ENCODE assay signal across 19 cellular contexts in genomic region chr6:28407401-28407800, GRCh38.
"Had no signal": no experiment of that assay in that cellular context is flagged by ENCODE, and none has a peak within 500 bp of the region (broad histone marks: within the 10 kb centered on the region; RNA-seq: fewer than 3 reads in every experiment).

No MANE protein-coding gene starts in this region.

- ATAC-seq: effector memory CD8-positive, alpha-beta T cell; gastrocnemius medialis; heart right ventricle; left lobe of liver; naive thymus-derived CD4-positive, alpha-beta T cell; sciatic nerve had no signal

- H3K9me3 Mint-ChIP-seq: dendritic cell treated with granulocyte-macrophage colony-stimulating factor and Interleukin-4, amounts not matched to agents 40 ng/mL and 50 ng/mL, for 4 days; effector memory CD8-positive, alpha-beta T cell; type B pancreatic cell had no signal

- H3K4me3 Mint-ChIP-seq: dendritic cell treated with granulocyte-macrophage colony-stimulating factor and Interleukin-4, amounts not matched to agents 40 ng/mL and 50 ng/mL, for 4 days; effector memory CD8-positive, alpha-beta T cell; naive thymus-derived CD4-positive, alpha-beta T cell; nephron progenitor cell; type B pancreatic cell had no signal

- DNase-seq: effector memory CD8-positive, alpha-beta T cell; gastrocnemius medialis; heart right ventricle; hypothalamus; islet precursor cell; mammary epithelial cell; naive thymus-derived CD4-positive, alpha-beta T cell; nephron progenitor cell; posterior cingulate gyrus; spleen; stimulated activated CD4-positive, alpha-beta T cell treated with anti-CD3 and anti-CD28 coated beads, Interleukin-15, amount 100 ng/mL, for 24 hours; stimulated activated CD4-positive, alpha-beta T cell treated with anti-CD3 and anti-CD28 coated beads, Interleukin-1b, Interleukin-23, amount 100 ng/mL, for 48 hours; stimulated activated CD4-positive, alpha-beta T cell treated with anti-CD3 and anti-CD28 coated beads, Interleukin-4, amount 100 ng/mL, for 24 hours; stimulated activated naive CD4-positive, alpha-beta T cell; thyroid gland had no signal

- H3K36me3 Mint-ChIP-seq: type B pancreatic cell had no signal

- H3K4me1 Mint-ChIP-seq: nephron progenitor cell had no signal

- H3K27ac Mint-ChIP-seq: dendritic cell treated with granulocyte-macrophage colony-stimulating factor and Interleukin-4, amounts not matched to agents 40 ng/mL and 50 ng/mL, for 4 days; effector memory CD8-positive, alpha-beta T cell; naive thymus-derived CD4-positive, alpha-beta T cell; nephron progenitor cell; type B pancreatic cell had no signal
